ENCODE assay signal across 2 cellular contexts in genomic region chr6:36820700-36821580, GRCh38.
A peak's percentile ranks its signal among the peaks of the same experiment; 100 is the strongest.
TF ChIP-seq lines count a peak whose summit lies in the region.

No MANE protein-coding gene starts in this region.

TF ChIP-seq in HEK293, 187 proteins besides CTCF, POLR2A, EP300 and RAD21 (continued from another document and continues in another):
- TF ChIP-seq PRDM2 (tag by site-specific recombination; IDR thresholded peaks at IDR 0.05; ENCODE audit: borderline replicate concordance) (no peak), BCL6B (tag by site-specific recombination; IDR thresholded peaks at IDR 0.05) (peak; percentile 65), TRIM28 (IDR thresholded peaks at IDR 0.05; ENCODE audit: borderline replicate concordance, low read length) (peak; percentile 9; the same call in 1 of the 2 replicates), ZNF692 (tag by site-specific recombination; IDR thresholded peaks at IDR 0.05) (peak; percentile 35; the same call in 1 of the 2 replicates), ZNF214 (tag by site-specific recombination; IDR thresholded peaks at IDR 0.05; ENCODE audit: borderline replicate concordance) (no peak), SETDB1 (IDR thresholded peaks at IDR 0.05; ENCODE audit: insufficient read length, low read length) (peak; percentile 15), PRDM1 (tag by site-specific recombination; IDR thresholded peaks at IDR 0.05) (peak; percentile 74; the same call in 1 of the 2 replicates), ZNF10 (tag by site-specific recombination; IDR thresholded peaks at IDR 0.05) (0 out of 2 replicates have a peak, but pooled peaks have one; percentile 38), ZNF600 (tag by site-specific recombination; IDR thresholded peaks at IDR 0.05) (peak; percentile 55), ZBTB26 (tag by site-specific recombination; optimal IDR thresholded peaks at IDR 0.05) (no peak), ZNF639 (tag by site-specific recombination; IDR thresholded peaks at IDR 0.05) (peak; percentile 49; the same call in 1 of the 2 replicates), ZNF555 (tag by site-specific recombination; conservative IDR thresholded peaks at IDR 0.05) (no peak)

TF ChIP-seq in SK-N-SH, 30 proteins besides CTCF, POLR2A, EP300 and RAD21 (continued from another document):
- no peak for TF ChIP-seq REST (IDR thresholded peaks at IDR 0.05; ENCODE audit: low read depth, low read length)
- TF ChIP-seq TAF1 (IDR thresholded peaks at IDR 0.05; ENCODE audit: borderline replicate concordance, low read depth, low read length): no peak
